Comparison of ENCODE assay signal across 12 cellular contexts in the genomic region with DNA sequence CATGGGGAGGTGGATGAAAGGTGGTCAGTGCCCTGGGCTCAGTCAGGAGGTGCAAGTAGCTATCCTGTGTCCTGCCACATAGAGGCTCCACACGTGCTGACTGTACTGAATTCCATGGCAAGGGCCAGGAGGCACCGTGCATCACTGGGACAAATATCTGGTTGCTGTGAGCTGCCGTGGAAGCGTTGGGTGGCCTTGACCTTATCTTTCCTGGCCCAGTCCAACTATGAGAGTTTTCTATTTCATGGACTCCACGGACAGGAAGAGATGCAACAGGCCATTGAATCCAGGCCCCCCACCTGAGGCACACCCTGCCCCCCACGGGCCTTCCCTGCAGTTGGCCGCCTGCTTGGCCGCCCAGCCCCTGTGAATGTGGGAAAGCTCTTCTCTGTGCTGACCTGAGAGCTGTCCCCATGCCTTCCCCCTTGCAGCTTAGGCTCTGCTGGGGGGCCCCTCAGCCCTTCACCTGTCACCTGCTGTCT. TPM values are rescaled to one million over a fixed set of nuclear protein-coding genes. Genes with fewer than 3 reads are reported as not detected.
DNase-seq lines count a peak whose midpoint lies in the region; ATAC-seq, FAIRE-seq and TF ChIP-seq lines count a peak whose summit lies in the region.
"Had no signal": no experiment of that assay in that cellular context is flagged by ENCODE, and none has a peak within 500 bp of the region (broad histone marks: within the 10 kb centered on the region; RNA-seq: fewer than 3 reads in every experiment).

No MANE protein-coding gene starts in this region.

- H4K91ac ChIP-seq in mesenchymal stem cell (ENCODE audit: low read length) = no peak overlapping the region

- no peak overlapping the region for H4K8ac ChIP-seq in mesenchymal stem cell (ENCODE audit: low read length)

- no peak for TF ChIP-seq EP300 in K562 (IDR thresholded peaks at IDR 0.05; ENCODE audit: low read length)

- no peak overlapping the region for H3K4ac ChIP-seq in mesenchymal stem cell (ENCODE audit: low read depth in 1 of 2, low read length in 2 of 2)

- no peak for TF ChIP-seq RAD21 in K562 (CRISPR knock-in tag; conservative IDR thresholded peaks at IDR 0.05 in 1 of 2, IDR thresholded peaks at IDR 0.05 in 1 of 2)

- H2AFZ ChIP-seq in ACC112 (ENCODE audit: low read length, unreplicated experiment) (no peak overlapping the region), K562 (ENCODE audit: low read depth, low read length) (no peak overlapping the region), mesenchymal stem cell (ENCODE audit: low read depth, low read length) (no peak overlapping the region)

- H2BK5ac ChIP-seq in mesenchymal stem cell (ENCODE audit: low read depth, low read length, poor library complexity, severe bottlenecking) = no peak overlapping the region

- H3K4me3 ChIP-seq in ACC112 (ENCODE audit: low read depth, low read length) (peak overlapping the region; percentile 96), HUES6 (ENCODE audit: low read depth, low read length) (peak overlapping the region; percentile 95), K562 (peak overlapping the region; percentile 90; the same call in 1 of the 2 replicates), mesenchymal stem cell (ENCODE audit: insufficient read depth in 1 of 2, low read depth in 1 of 2, low read length in 2 of 2) (peak overlapping the region in 1 of 2 experiments; percentile 90)

- H2BK12ac ChIP-seq in mesenchymal stem cell (ENCODE audit: low read length in 2 of 2) = peak overlapping the region in 1 of 2 experiments; percentile 25

- H3K27me3 ChIP-seq in ACC112 (ENCODE audit: insufficient read depth, low read length) (no peaks in the 10 kb centered on the region), HUES6 (ENCODE audit: control insufficient read depth, insufficient read depth, low read length) (no peaks in the 10 kb centered on the region), K562 (ENCODE audit: control insufficient read depth in 2 of 2, insufficient read depth in 2 of 2, low read length in 2 of 2) (no peaks in the 10 kb centered on the region), mesenchymal stem cell (ENCODE audit: control insufficient read depth in 1 of 2, insufficient read depth in 1 of 2, low read length in 2 of 2) (no peaks in the 10 kb centered on the region)

- H3K4me1 ChIP-seq in ACC112 (ENCODE audit: control insufficient read depth, insufficient read depth, low read length, unreplicated experiment) (peaks cover 23% of the 10 kb centered on the region), HUES6 (ENCODE audit: control insufficient read depth, insufficient read depth, low read length) (peaks cover 26% of the 10 kb centered on the region), K562 (replicated peaks in 1 of 2; ENCODE audit: control insufficient read depth in 2 of 2, insufficient read depth in 2 of 2, low read length in 2 of 2) (peaks cover 15 to 33% of the 10 kb centered on the region in 2 experiments), mesenchymal stem cell (ENCODE audit: control insufficient read depth, insufficient read depth, low read depth, low read length) (peaks cover 25% of the 10 kb centered on the region)

- in situ Hi-C loops in K562 (cut with MboI) = no loop called here

- TF ChIP-seq POLR2A in K562 (conservative IDR thresholded peaks at IDR 0.05) = no peak

- H3K9me3 ChIP-seq in HUES6 (ENCODE audit: control insufficient read depth, insufficient read depth, low read depth, low read length) (no peaks in the 10 kb centered on the region), K562 (replicated peaks; ENCODE audit: control insufficient read depth, insufficient read depth, low read depth, low read length) (no peaks in the 10 kb centered on the region), mesenchymal stem cell (ENCODE audit: control insufficient read depth, low read length) (no peaks in the 10 kb centered on the region)

- no peak for FAIRE-seq in K562 (lab: Jason Lieb, UNC)

- no peak overlapping the region for H3K27ac ChIP-seq in ACC112 (ENCODE audit: low read depth, low read length)
- no peak overlapping the region for H3K27ac ChIP-seq in HUES6 (ENCODE audit: low read depth, low read length)
- H3K27ac ChIP-seq in K562 (ENCODE audit: extremely low read depth, low read depth, low read length) = no peak overlapping the region; the same call in 2 of the 3 replicates
- no peak overlapping the region for H3K27ac ChIP-seq in mesenchymal stem cell (ENCODE audit: low read length, poor library complexity, severe bottlenecking)

- H3K14ac ChIP-seq in mesenchymal stem cell (ENCODE audit: low read length in 2 of 2) = no peak overlapping the region

- peak overlapping the region in 1 of 2 experiments; percentile 20 for H3K23ac ChIP-seq in mesenchymal stem cell (ENCODE audit: low read length in 2 of 2)

- H3K9ac ChIP-seq in HUES6 (ENCODE audit: low read length) (no peak overlapping the region), K562 (ENCODE audit: insufficient read depth in 1 of 2, low read depth in 2 of 2, low read length in 2 of 2) (peak overlapping the region; percentile 88 to 97), mesenchymal stem cell (ENCODE audit: low read length) (peak overlapping the region; percentile 97)

- BruUV-seq in K562 (replicated peaks; lab: Mats Ljungman, UMichigan) = no TSS peak

- H3K9me1 ChIP-seq in K562 (ENCODE audit: control insufficient read depth, insufficient read depth, low read length) = no peaks in the 10 kb centered on the region

- no peak overlapping the region for H2AK5ac ChIP-seq in mesenchymal stem cell (ENCODE audit: low read length, severe bottlenecking)

- no peak overlapping the region for H3K18ac ChIP-seq in mesenchymal stem cell (ENCODE audit: low read depth in 1 of 2, low read length in 2 of 2)

- intact Hi-C loops in K562 (cut with micrococcal nuclease) = no loop called here

- TF ChIP-seq CTCF in K562 (IDR thresholded peaks at IDR 0.05 in 2 of 3, conservative IDR thresholded peaks at IDR 0.05 in 1 of 3; ENCODE audit: insufficient read depth in 2 of 3, low read depth in 1 of 3, low read length in 3 of 3) = no peak

- H3K36me3 ChIP-seq in ACC112 (ENCODE audit: insufficient read depth, low read length) (no peaks in the 10 kb centered on the region), HUES6 (ENCODE audit: control insufficient read depth, insufficient read depth, low read length) (peaks cover 44% of the 10 kb centered on the region), K562 (ENCODE audit: control insufficient read depth, insufficient read depth, low read length) (peaks cover 58% of the 10 kb centered on the region), mesenchymal stem cell (ENCODE audit: control insufficient read depth in 1 of 2, insufficient read depth in 2 of 2, low read depth in 1 of 2, low read length in 2 of 2) (peaks cover 36 to 45% of the 10 kb centered on the region in 2 experiments)

- no peak overlapping the region for H2BK120ac ChIP-seq in mesenchymal stem cell (ENCODE audit: low read depth, low read length)

- POLR2A ChIA-PET in K562 (lab: Yijun Ruan, JAX) (interaction anchor here (0.6 to 2.2 kb wide), 7 partner anchors 12 to 429 kb away, joined by 3 to 9 read pairs (median 3); no protein-coding TSS in a partner anchor), HEK293T (lab: Yijun Ruan, JAX) (no interaction called here)

- H3K79me2 ChIP-seq in ACC112 (ENCODE audit: control insufficient read depth, insufficient read depth, low read length, unreplicated experiment) (peaks cover 25% of the 10 kb centered on the region), K562 (ENCODE audit: control insufficient read depth, insufficient read depth, low read length) (peaks cover 39% of the 10 kb centered on the region)

- WGBS in K562 (ENCODE audit: insufficient coverage, low coverage, missing lambda C conversion rate) = 53% methylated on average over 8 of the region's 8 CpGs
- WGBS in mesenchymal stem cell = 93% methylated on average over 8 of the region's 8 CpGs

- DNase-seq in K562 (ENCODE audit: extremely low read depth in 1 of 4, low spot score in 3 of 4) (no peak), mesenchymal stem cell (no peak), HEK293T (ENCODE audit: extremely low spot score) (no peak), mucosa of gallbladder (ENCODE audit: low spot score) (no peak), cerebellar cortex (ENCODE audit: low spot score) (no peak)
- DNase-seq: DMS153; effector CD8-positive, alpha-beta T cell; NCI-H1417; stimulated activated CD4-positive, alpha-beta T cell treated with anti-CD3 and anti-CD28 coated beads, Interleukin-4, amount 100 ng/mL, for 24 hours had no signal

- H3K79me1 ChIP-seq in mesenchymal stem cell (replicated peaks; ENCODE audit: low read length, poor library complexity, severe bottlenecking) = peaks cover 38% of the 10 kb centered on the region

- no peak overlapping the region for H2BK15ac ChIP-seq in mesenchymal stem cell (ENCODE audit: low read depth, poor library complexity, severe bottlenecking)

- no peaks in the 10 kb centered on the region; the same call in 1 of the 2 replicates for H4K20me1 ChIP-seq in K562 (replicated peaks; ENCODE audit: control insufficient read depth, insufficient read depth, low read length)

- CTCF ChIA-PET in K562 (lab: Yijun Ruan, JAX; ENCODE audit: low intra/inter-chr PET ratio) = no interaction called here
- CTCF ChIA-PET in HEK293T (lab: Yijun Ruan, JAX) = interaction anchor here (1.2 kb wide), 1 partner anchor 9 kb away, joined by 5 read pairs; no protein-coding TSS in a partner anchor

- H3K4me2 ChIP-seq in K562 (ENCODE audit: insufficient read depth, low read length) (peak overlapping the region; percentile 91), mesenchymal stem cell (ENCODE audit: low read length, poor library complexity, severe bottlenecking) (no peak overlapping the region)

- ATAC-seq in K562 (no peak), HG03196 (IDR thresholded peaks at IDR 0.05; ENCODE audit: unreplicated experiment) (no peak)

RNA-seq across cellular contexts. Expression of gene GRHPR, which starts 1.7 kb away (rescaled TPM):
- 153 and 249 TPM in 2 replicates for total RNA-seq in K562 (2011; cell fraction: chromatin; rRNA removed; ENCODE audit: low replicate concordance)
- 152 and 167 TPM in 2 replicates for total RNA-seq in K562 (2011; cell fraction: nucleolus; rRNA removed)
- 169 and 188 TPM in 2 replicates for total RNA-seq in K562 (2011; cell fraction: nucleoplasm; rRNA removed)
- total RNA-seq in K562 (2014; rRNA removed) = 142 and 188 TPM in 2 replicates
- 60.4 and 81.2 TPM in 2 replicates for total RNA-seq in K562 (2014; rRNA removed; fragmentation: Illumina TruSeq; extraction: Trizol)
- 124 and 128 TPM in 2 replicates for total RNA-seq in K562 (2015; rRNA removed; fragmentation: Illumina TruSeq; extraction: Trizol)
- 120 TPM in 2 replicates for total RNA-seq in K562 (2021)
- polyA plus RNA-seq in K562 (2011; rRNA removed) = 140 and 170 TPM in 2 replicates
- 244 and 362 TPM in 2 replicates for polyA plus RNA-seq in K562 (2011; cell fraction: cytosol; rRNA removed)
- 198 and 228 TPM in 2 replicates for polyA plus RNA-seq in K562 (2011; cell fraction: nucleus; rRNA removed)
- 125 and 212 TPM in 2 replicates for polyA plus RNA-seq in K562 (2012)
- 108 and 122 TPM in 2 replicates for polyA plus RNA-seq in K562 (2014; fragmentation: Illumina TruSeq; extraction: Trizol)
- 10 to 100 TPM; 38.9 to 59.0 TPM for polyA plus RNA-seq in K562 (2014; fragmentation: Nextera tagmentation; extraction: Ambion mirVana)
- polyA plus RNA-seq in K562 (2014; rRNA removed) = 144 and 164 TPM in 2 replicates
- 88.7 and 103 TPM in 2 replicates for polyA minus RNA-seq in K562 (2011; rRNA and poly(A)+ RNA removed)
- polyA minus RNA-seq in K562 (2011; cell fraction: cytosol; rRNA and poly(A)+ RNA removed) = 76.4 and 82.6 TPM in 2 replicates
- polyA minus RNA-seq in K562 (2011; cell fraction: nucleus; rRNA and poly(A)+ RNA removed) = 75.5 and 95.9 TPM in 2 replicates
- polyA plus RNA-seq in mesenchymal stem cell (2013, experiment 1 of 2) = 93.4 TPM
- polyA plus RNA-seq in mesenchymal stem cell (2013, experiment 2 of 2) = 94.1 TPM
- total RNA-seq in mucosa of gallbladder = 125 TPM

RNA-seq across cellular contexts. Expression of gene ZBTB5, which starts 41.0 kb away (rescaled TPM):
- total RNA-seq in K562 (2011; cell fraction: chromatin; rRNA removed; ENCODE audit: low replicate concordance) = 41.8 and 45.3 TPM in 2 replicates
- 38.3 and 44.4 TPM in 2 replicates for total RNA-seq in K562 (2011; cell fraction: nucleolus; rRNA removed)
- total RNA-seq in K562 (2011; cell fraction: nucleoplasm; rRNA removed) = 44.4 and 47.6 TPM in 2 replicates
- total RNA-seq in K562 (2014; rRNA removed) (14.8 and 15.1 TPM in 2 replicates), K562 (2014; rRNA removed; fragmentation: Illumina TruSeq; extraction: Trizol) (14.8 and 15.3 TPM in 2 replicates), K562 (2015; rRNA removed; fragmentation: Illumina TruSeq; extraction: Trizol) (14.4 and 15.5 TPM in 2 replicates), K562 (2021) (16.6 and 18.9 TPM in 2 replicates), mucosa of gallbladder (12.1 TPM)
- polyA plus RNA-seq in K562 (2011; rRNA removed) (43.2 and 46.6 TPM in 2 replicates), K562 (2014; fragmentation: Illumina TruSeq; extraction: Trizol) (20.1 and 21.2 TPM in 2 replicates), K562 (2014; fragmentation: Nextera tagmentation; extraction: Ambion mirVana) (1 to 10 TPM; 2.3 to 4.7 TPM), K562 (2014; rRNA removed) (16.3 and 16.9 TPM in 2 replicates)
- polyA plus RNA-seq in K562 (2011; cell fraction: cytosol; rRNA removed) = 33.1 and 42.6 TPM in 2 replicates
- polyA plus RNA-seq in K562 (2011; cell fraction: nucleus; rRNA removed) = 43.6 and 54.0 TPM in 2 replicates
- polyA plus RNA-seq in K562 (2012) = 13.7 and 13.8 TPM in 2 replicates
- 43.5 and 52.8 TPM in 2 replicates for polyA minus RNA-seq in K562 (2011; rRNA and poly(A)+ RNA removed)
- 15.8 and 19.3 TPM in 2 replicates for polyA minus RNA-seq in K562 (2011; cell fraction: cytosol; rRNA and poly(A)+ RNA removed)
- polyA minus RNA-seq in K562 (2011; cell fraction: nucleus; rRNA and poly(A)+ RNA removed) = 20.2 and 29.5 TPM in 2 replicates
- 6.0 TPM for polyA plus RNA-seq in mesenchymal stem cell (2013, experiment 1 of 2)
- polyA plus RNA-seq in mesenchymal stem cell (2013, experiment 2 of 2) = 5.9 TPM
